ENCODE assay signal across 21 cellular contexts in the genomic region with DNA sequence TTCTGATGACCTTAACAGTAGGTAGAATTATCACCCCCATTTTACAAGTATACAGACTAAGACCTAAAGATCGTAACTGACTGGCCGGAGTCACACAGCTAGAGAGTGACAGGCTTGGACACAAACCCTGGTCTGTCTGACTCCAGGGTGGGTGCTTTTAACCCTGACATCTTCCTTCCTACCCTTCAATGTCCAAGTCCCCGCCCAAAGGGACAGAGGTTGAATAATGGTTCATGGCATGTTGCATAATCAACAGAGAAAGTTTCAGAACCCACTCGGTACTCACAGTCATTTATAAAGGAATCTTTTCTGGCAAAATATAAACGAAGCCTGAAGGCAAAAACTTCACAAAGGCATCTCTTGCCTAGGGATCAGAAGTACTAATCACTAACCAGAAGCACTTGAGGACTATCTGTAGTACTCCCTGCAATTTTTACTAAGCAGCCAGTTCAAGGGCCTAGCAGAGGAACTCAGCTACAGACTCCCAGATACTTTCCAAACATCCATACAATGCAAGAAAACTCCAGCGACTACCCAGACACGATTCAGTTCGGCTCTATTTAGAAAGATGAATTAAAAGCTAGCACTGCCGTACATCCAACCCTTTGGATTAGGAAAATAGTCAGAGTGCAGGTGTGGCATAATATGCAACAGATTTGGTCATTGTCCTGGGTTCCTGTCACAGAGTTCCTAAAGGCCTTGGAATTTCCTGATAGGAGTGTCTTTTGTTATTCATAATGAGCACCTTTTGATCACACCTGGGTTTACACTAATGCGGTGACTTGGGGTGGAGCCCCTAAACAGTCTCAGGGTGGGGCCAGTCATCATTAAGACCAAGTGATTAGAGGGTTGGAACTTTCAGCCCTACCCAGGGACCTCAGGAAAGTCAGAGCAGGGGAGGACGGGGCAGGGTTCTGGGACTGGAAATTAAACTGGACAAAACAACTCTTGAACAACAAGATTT. TPM values are rescaled to one million over a fixed set of nuclear protein-coding genes. Genes with fewer than 3 reads are reported as not detected.
DNase-seq lines count a peak whose midpoint lies in the region; ATAC-seq and TF ChIP-seq lines count a peak whose summit lies in the region.
"Had no signal": no experiment of that assay in that cellular context is flagged by ENCODE, and none has a peak within 500 bp of the region (broad histone marks: within the 10 kb centered on the region; RNA-seq: fewer than 3 reads in every experiment).

No MANE protein-coding gene starts in this region.

- ATAC-seq in Right ventricle myocardium inferior: peak; percentile 31
- ATAC-seq in left cardiac atrium: no peak
- ATAC-seq in left lobe of liver: peak; percentile 59
- no peak for ATAC-seq in HG03354 (IDR thresholded peaks at IDR 0.05; ENCODE audit: poor library complexity, severe bottlenecking, unreplicated experiment)

- no peak overlapping the region for H3K27ac ChIP-seq in endodermal cell (ENCODE audit: low read depth, low read length)
- H3K27ac ChIP-seq: BLaER1 treated with 17β-estradiol and CSF1 and Interleukin-3, amounts not matched to agents 10 nM and 100 nM; suprapubic skin had no signal

- TF ChIP-seq CTCF in endodermal cell (conservative IDR thresholded peaks at IDR 0.05) (no peak), type B pancreatic cell (conservative IDR thresholded peaks at IDR 0.05) (no peak)

- WGBS in endodermal cell (ENCODE audit: insufficient coverage in 1 of 2, insufficient read length in 1 of 2), 2 experiments: 84 to 87% methylated on average over 7 to 11 of the region's 11 CpGs

- H3K4me3 Mint-ChIP-seq in endodermal cell: no peak overlapping the region
- no peak overlapping the region for H3K4me3 Mint-ChIP-seq in type B pancreatic cell
- H3K4me3 Mint-ChIP-seq: immature natural killer cell, nephron had no signal

- H3K4me1 ChIP-seq in endodermal cell (ENCODE audit: control insufficient read depth, insufficient read depth, low read length): peaks cover 5% of the 10 kb centered on the region

- no peaks in the 10 kb centered on the region for H3K9me3 ChIP-seq in endodermal cell (ENCODE audit: control insufficient read depth, low read length)
- H3K9me3 ChIP-seq: BLaER1 treated with 17β-estradiol and CSF1 and Interleukin-3, amounts not matched to agents 10 nM and 100 nM; suprapubic skin had no signal

- H3K4me1 Mint-ChIP-seq in endodermal cell (peaks cover 33% of the 10 kb centered on the region), type B pancreatic cell (ENCODE audit: unreplicated experiment) (peaks cover 34% of the 10 kb centered on the region)
- H3K4me1 Mint-ChIP-seq: immature natural killer cell had no signal

- no peaks in the 10 kb centered on the region for H3K27me3 ChIP-seq in endodermal cell (ENCODE audit: control insufficient read depth, insufficient read depth, low read length, poor library complexity, severe bottlenecking)
- H3K27me3 ChIP-seq: BLaER1 treated with 17β-estradiol and CSF1 and Interleukin-3, amounts not matched to agents 10 nM and 100 nM; suprapubic skin had no signal

- H3K4me3 ChIP-seq in endodermal cell (ENCODE audit: low read length): no peak overlapping the region
- H3K4me3 ChIP-seq: BLaER1 treated with 17β-estradiol and CSF1 and Interleukin-3, amounts not matched to agents 10 nM and 100 nM; suprapubic skin had no signal

- H3K9ac ChIP-seq in endodermal cell (ENCODE audit: extremely low read depth, low read length, poor library complexity, severe bottlenecking): no peak overlapping the region
- H3K9ac ChIP-seq: BLaER1 treated with 17β-estradiol and CSF1 and Interleukin-3, amounts not matched to agents 10 nM and 100 nM had no signal

- H3K36me3 ChIP-seq in endodermal cell (ENCODE audit: control insufficient read depth, insufficient read depth, low read length): peaks cover 14% of the 10 kb centered on the region

- intact Hi-C loops in Right ventricle myocardium inferior (cut with DNase I) (no loop called here), left cardiac atrium (cut with DNase I) (no loop called here)

- H3K9me3 Mint-ChIP-seq in endodermal cell (no peaks in the 10 kb centered on the region), type B pancreatic cell (no peaks in the 10 kb centered on the region)
- H3K9me3 Mint-ChIP-seq: immature natural killer cell, nephron had no signal

- H3K27ac Mint-ChIP-seq in endodermal cell (peak overlapping the region; percentile 41), type B pancreatic cell (peak overlapping the region; percentile 34)
- H3K27ac Mint-ChIP-seq: nephron had no signal

- H3K36me3 Mint-ChIP-seq in endodermal cell (ENCODE audit: low read depth): peaks cover 22% of the 10 kb centered on the region
- H3K36me3 Mint-ChIP-seq in type B pancreatic cell: peaks cover 26% of the 10 kb centered on the region

- no peaks in the 10 kb centered on the region for H3K27me3 Mint-ChIP-seq in endodermal cell (ENCODE audit: insufficient read depth)
- H3K27me3 Mint-ChIP-seq in type B pancreatic cell: no peaks in the 10 kb centered on the region

- DNase-seq in Right ventricle myocardium inferior (ENCODE audit: missing footprints) (no peak), left cardiac atrium (no peak), endodermal cell (no peak), left lobe of liver (ENCODE audit: low spot score) (no peak), type B pancreatic cell (ENCODE audit: extremely low spot score, unreplicated experiment) (no peak), CD1c-positive myeloid dendritic cell (ENCODE audit: extremely low spot score) (no peak)
- DNase-seq in stimulated activated CD4-positive, alpha-beta T cell treated with anti-CD3 and anti-CD28 coated beads, Interleukin-4, amount 100 ng/mL, for 1 hour: no peak
- DNase-seq: activated CD4-positive, alpha-beta T cell treated with anti-CD3 and anti-CD28 coated beads, Interleukin-2, amount 50 U/mL, for 1 hour; activated naive CD4-positive, alpha-beta T cell; amygdala; cerebellar nuclear complex; HCEC 1CT; head of caudate nucleus; immature natural killer cell; mesendoderm; NCI-H2029 treated with DMSO at 0.1 percent for 48 hours; NCI-H510A had no signal

RNA-seq across cellular contexts. Expression of gene RELL1, which starts 44.0 kb away (rescaled TPM):
- total RNA-seq in Right ventricle myocardium inferior: 23.6 TPM
- 10 to 100 TPM; 26.0 to 29.4 TPM for total RNA-seq in left cardiac atrium
- 10 to 100 TPM; 12.1 to 12.3 TPM for total RNA-seq in endodermal cell
- 7.9 TPM for polyA plus RNA-seq in endodermal cell (2013, experiment 1 of 2)
- 8.0 TPM for polyA plus RNA-seq in endodermal cell (2013, experiment 2 of 2)
- total RNA-seq in left lobe of liver: 3.9 TPM
- total RNA-seq in type B pancreatic cell (ENCODE audit: low replicate concordance): 31.6 and 45.8 TPM in 2 replicates

Comparison
In these comparisons a context has a peak if more than half of its experiments do, and no peak if none do; other contexts are left out.
1. ATAC-seq: peak in Right ventricle myocardium inferior (single experiment) and left lobe of liver (single experiment); none in left cardiac atrium (0 of 2) and HG03354 (single experiment).